Comparison of ENCODE assay signal across 1 cellular context in the genomic region with DNA sequence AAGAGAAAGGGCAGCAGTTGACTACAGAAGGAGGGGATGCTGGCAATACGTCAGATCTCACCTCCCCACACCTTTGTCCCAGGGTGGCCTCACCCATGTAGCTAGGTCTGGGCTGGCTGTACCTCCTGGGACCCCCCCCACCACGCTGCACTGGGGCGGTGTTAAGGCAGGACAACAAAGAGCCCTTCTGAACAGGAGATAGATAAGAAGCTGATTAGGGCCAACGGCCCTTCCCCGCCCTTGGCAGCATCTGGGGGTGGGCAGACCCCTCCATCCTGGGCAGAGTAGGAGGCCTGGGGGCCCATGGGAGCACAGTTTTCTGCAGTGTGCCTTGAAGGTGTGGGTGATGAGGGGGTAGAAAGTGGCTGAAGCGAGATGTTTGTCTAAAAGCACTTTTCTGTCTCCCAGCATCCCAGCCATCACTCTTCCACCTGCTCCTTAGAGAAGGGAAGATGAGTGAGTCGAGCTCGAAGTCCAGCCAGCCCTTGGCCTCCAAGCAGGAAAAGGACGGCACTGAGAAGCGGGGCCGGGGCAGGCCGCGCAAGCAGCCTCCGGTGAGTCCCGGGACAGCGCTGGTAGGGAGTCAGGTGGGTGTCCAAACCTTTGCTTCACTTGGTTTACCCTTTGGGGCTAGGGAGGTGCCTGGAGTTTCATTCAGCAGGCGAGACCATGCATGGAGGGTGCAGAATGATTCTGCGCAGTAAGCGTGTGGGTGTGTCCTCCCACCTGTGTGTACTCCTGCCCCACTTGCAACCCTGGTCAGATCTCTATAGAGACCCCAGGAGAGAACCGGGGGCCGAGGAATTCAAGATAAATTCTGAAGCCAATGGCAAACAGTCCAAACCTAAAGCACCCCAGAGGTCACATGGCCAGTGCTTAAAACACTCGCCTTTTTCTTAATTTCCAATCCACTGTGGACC.
A peak's percentile ranks its signal among the peaks of the same experiment; 100 is the strongest.
TF ChIP-seq lines count a peak whose summit lies in the region.

No MANE protein-coding gene starts in this region.

TF ChIP-seq in GM23338, 12 proteins besides CTCF, POLR2A, EP300 and RAD21:
- TF ChIP-seq, protein P1, sequence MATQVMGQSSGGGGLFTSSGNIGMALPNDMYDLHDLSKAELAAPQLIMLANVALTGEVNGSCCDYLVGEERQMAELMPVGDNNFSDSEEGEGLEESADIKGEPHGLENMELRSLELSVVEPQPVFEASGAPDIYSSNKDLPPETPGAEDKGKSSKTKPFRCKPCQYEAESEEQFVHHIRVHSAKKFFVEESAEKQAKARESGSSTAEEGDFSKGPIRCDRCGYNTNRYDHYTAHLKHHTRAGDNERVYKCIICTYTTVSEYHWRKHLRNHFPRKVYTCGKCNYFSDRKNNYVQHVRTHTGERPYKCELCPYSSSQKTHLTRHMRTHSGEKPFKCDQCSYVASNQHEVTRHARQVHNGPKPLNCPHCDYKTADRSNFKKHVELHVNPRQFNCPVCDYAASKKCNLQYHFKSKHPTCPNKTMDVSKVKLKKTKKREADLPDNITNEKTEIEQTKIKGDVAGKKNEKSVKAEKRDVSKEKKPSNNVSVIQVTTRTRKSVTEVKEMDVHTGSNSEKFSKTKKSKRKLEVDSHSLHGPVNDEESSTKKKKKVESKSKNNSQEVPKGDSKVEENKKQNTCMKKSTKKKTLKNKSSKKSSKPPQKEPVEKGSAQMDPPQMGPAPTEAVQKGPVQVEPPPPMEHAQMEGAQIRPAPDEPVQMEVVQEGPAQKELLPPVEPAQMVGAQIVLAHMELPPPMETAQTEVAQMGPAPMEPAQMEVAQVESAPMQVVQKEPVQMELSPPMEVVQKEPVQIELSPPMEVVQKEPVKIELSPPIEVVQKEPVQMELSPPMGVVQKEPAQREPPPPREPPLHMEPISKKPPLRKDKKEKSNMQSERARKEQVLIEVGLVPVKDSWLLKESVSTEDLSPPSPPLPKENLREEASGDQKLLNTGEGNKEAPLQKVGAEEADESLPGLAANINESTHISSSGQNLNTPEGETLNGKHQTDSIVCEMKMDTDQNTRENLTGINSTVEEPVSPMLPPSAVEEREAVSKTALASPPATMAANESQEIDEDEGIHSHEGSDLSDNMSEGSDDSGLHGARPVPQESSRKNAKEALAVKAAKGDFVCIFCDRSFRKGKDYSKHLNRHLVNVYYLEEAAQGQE (IDR thresholded peaks at IDR 0.05; ENCODE audit: unreplicated experiment) = no peak
- 0 out of 2 replicates have a peak, but pooled peaks have one; percentile 27 for TF ChIP-seq POLR2AphosphoS5 (IDR thresholded peaks at IDR 0.05; ENCODE audit: low read depth)
- TF ChIP-seq, protein P2, sequence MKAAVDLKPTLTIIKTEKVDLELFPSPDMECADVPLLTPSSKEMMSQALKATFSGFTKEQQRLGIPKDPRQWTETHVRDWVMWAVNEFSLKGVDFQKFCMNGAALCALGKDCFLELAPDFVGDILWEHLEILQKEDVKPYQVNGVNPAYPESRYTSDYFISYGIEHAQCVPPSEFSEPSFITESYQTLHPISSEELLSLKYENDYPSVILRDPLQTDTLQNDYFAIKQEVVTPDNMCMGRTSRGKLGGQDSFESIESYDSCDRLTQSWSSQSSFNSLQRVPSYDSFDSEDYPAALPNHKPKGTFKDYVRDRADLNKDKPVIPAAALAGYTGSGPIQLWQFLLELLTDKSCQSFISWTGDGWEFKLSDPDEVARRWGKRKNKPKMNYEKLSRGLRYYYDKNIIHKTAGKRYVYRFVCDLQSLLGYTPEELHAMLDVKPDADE (IDR thresholded peaks at IDR 0.05) = no peak
TF ChIP-seq in GM23338: peak in this region for 1.
